ENCODE assay signal across 10 cellular contexts in the genomic region with DNA sequence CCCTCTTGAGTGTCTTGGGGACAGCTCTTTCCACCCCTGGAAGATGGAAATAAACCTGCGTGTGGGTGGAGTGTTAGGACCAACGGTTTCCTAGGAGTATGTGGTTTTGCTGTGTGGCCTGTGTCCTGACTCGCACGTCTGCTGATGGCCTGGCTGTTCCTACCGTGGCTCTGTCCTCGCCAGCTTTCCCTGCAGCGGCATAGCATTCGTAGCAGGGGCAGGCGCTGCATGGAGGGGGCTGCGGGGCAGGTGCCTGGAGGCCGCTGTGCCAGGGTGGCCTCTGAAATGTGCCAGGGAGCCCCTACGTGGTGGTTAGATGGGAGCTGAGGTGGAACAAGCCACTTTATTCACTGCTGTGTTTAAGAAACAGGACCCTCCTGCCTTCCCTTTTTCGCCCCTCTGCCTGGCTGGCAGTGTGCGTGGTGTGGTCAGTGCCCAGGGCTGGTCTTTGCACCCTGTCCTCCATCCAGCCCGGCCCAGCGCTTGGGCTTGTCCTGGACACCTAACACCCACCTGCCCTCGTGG. TPM values are rescaled to one million over a fixed set of nuclear protein-coding genes. Genes with fewer than 3 reads are reported as not detected.
DNase-seq lines count a peak whose midpoint lies in the region; ATAC-seq and TF ChIP-seq lines count a peak whose summit lies in the region.
"Had no signal": no experiment of that assay in that cellular context is flagged by ENCODE, and none has a peak within 500 bp of the region (broad histone marks: within the 10 kb centered on the region; RNA-seq: fewer than 3 reads in every experiment).

No MANE protein-coding gene starts in this region.

- H3K4me3 ChIP-seq in right cardiac atrium (ENCODE audit: low read length) (no peak overlapping the region), suprapubic skin (peak overlapping the region; percentile 40)

- no peak overlapping the region for H3K27ac ChIP-seq in right cardiac atrium (ENCODE audit: low read length)
- no peak overlapping the region for H3K27ac ChIP-seq in suprapubic skin

- intact Hi-C loops in right cardiac atrium (cut with DNase I): loop anchor here (5.0 to 10.0 kb wide), 3 partner anchors 55 to 85 kb away; no protein-coding TSS in a partner anchor

- 81% methylated on average over 17 of the region's 17 CpGs for WGBS in right cardiac atrium
- WGBS in suprapubic skin: 80% methylated on average over 3 of the region's 17 CpGs

- H3K4me1 ChIP-seq in right cardiac atrium (ENCODE audit: control insufficient read depth, insufficient read depth, low read length) (peaks cover 20% of the 10 kb centered on the region), suprapubic skin (peaks cover 93% of the 10 kb centered on the region)

- peaks cover 25% of the 10 kb centered on the region for H3K36me3 Mint-ChIP-seq in activated CD8-positive, alpha-beta memory T cell treated with anti-CD3 and anti-CD28 coated beads, Interleukin-2, amount 10 ng/mL, durations not matched to agents 7 days and 5 days
- H3K36me3 Mint-ChIP-seq in T-cell: peaks cover 10% of the 10 kb centered on the region

- peak overlapping the region; percentile 24 for H3K27ac Mint-ChIP-seq in activated CD8-positive, alpha-beta memory T cell treated with anti-CD3 and anti-CD28 coated beads, Interleukin-2, amount 10 ng/mL, durations not matched to agents 7 days and 5 days
- H3K27ac Mint-ChIP-seq in T-cell: peak overlapping the region; percentile 52 to 55

- peaks cover 20% of the 10 kb centered on the region for H3K36me3 ChIP-seq in suprapubic skin

- H3K9me3 Mint-ChIP-seq in activated CD8-positive, alpha-beta memory T cell treated with anti-CD3 and anti-CD28 coated beads, Interleukin-2, amount 10 ng/mL, durations not matched to agents 7 days and 5 days (ENCODE audit: low read depth): no peaks in the 10 kb centered on the region
- H3K9me3 Mint-ChIP-seq in T-cell: no peaks in the 10 kb centered on the region

- no peak for TF ChIP-seq EP300 in suprapubic skin (IDR thresholded peaks at IDR 0.05)

- TF ChIP-seq POLR2A in suprapubic skin (IDR thresholded peaks at IDR 0.05): no peak

- no peaks in the 10 kb centered on the region for H3K27me3 Mint-ChIP-seq in activated CD8-positive, alpha-beta memory T cell treated with anti-CD3 and anti-CD28 coated beads, Interleukin-2, amount 10 ng/mL, durations not matched to agents 7 days and 5 days
- H3K27me3 Mint-ChIP-seq in T-cell: no peaks in the 10 kb centered on the region
- H3K27me3 Mint-ChIP-seq: naive B cell had no signal

- H3K9me3 ChIP-seq in right cardiac atrium (ENCODE audit: control insufficient read depth, low read length) (no peaks in the 10 kb centered on the region), suprapubic skin (no peaks in the 10 kb centered on the region)

- no peak for TF ChIP-seq CTCF in suprapubic skin (IDR thresholded peaks at IDR 0.05)

- CTCF ChIA-PET in activated CD8-positive, alpha-beta memory T cell treated with anti-CD3 and anti-CD28 coated beads, Interleukin-2, amount 10 ng/mL, durations not matched to agents 7 days and 5 days (lab: Charles Lee): interaction anchor here (1.2 to 5.3 kb wide), 4 partner anchors 11 to 209 kb away, joined by 3 to 48 read pairs (median 6); a partner anchor contains a TSS
- CTCF ChIA-PET in T-cell (lab: Charles Lee): no interaction called here

- peaks cover 59% of the 10 kb centered on the region for H3K4me1 Mint-ChIP-seq in activated CD8-positive, alpha-beta memory T cell treated with anti-CD3 and anti-CD28 coated beads, Interleukin-2, amount 10 ng/mL, durations not matched to agents 7 days and 5 days
- H3K4me1 Mint-ChIP-seq in T-cell: peaks cover 40 to 67% (median 59%) of the 10 kb centered on the region in 3 donors

- POLR2A ChIA-PET in T-cell (lab: Charles Lee): no interaction called here

- H3K27me3 ChIP-seq in right cardiac atrium (ENCODE audit: control insufficient read depth, insufficient read depth): no peaks in the 10 kb centered on the region
- H3K27me3 ChIP-seq in suprapubic skin: no peaks in the 10 kb centered on the region

- ATAC-seq in activated CD8-positive, alpha-beta memory T cell treated with anti-CD3 and anti-CD28 coated beads, Interleukin-2, amount 10 ng/mL, durations not matched to agents 7 days and 5 days: no peak
- no peak for ATAC-seq in T-cell (replicated peaks in 1 of 4)
- no peak for ATAC-seq in right cardiac atrium
- ATAC-seq in HG02970 (IDR thresholded peaks at IDR 0.05; ENCODE audit: low FRiP score, unreplicated experiment): no peak

- H3K4me3 Mint-ChIP-seq in activated CD8-positive, alpha-beta memory T cell treated with anti-CD3 and anti-CD28 coated beads, Interleukin-2, amount 10 ng/mL, durations not matched to agents 7 days and 5 days: no peak overlapping the region
- H3K4me3 Mint-ChIP-seq in T-cell: peak overlapping the region in 2 of 3 donors; percentile 34 to 81

- DNase-seq in activated CD8-positive, alpha-beta memory T cell treated with anti-CD3 and anti-CD28 coated beads, Interleukin-2, amount 10 ng/mL, durations not matched to agents 7 days and 5 days: no peak
- DNase-seq in activated CD8-positive, alpha-beta memory T cell treated with anti-CD3 and anti-CD28 coated beads for 24 hours: no peak
- DNase-seq in T-cell: no peak
- peak in 2 of 3 donors; percentile 55 to 64 for DNase-seq in right cardiac atrium
- DNase-seq in suprapubic skin (ENCODE audit: low spot score in 2 of 2): peak in 1 of 2 donors; percentile 68
- DNase-seq in D341Med (ENCODE audit: low spot score): no peak
- DNase-seq in cerebellar cortex (ENCODE audit: low spot score): no peak
- DNase-seq: cortex of kidney, naive B cell had no signal

RNA-seq across cellular contexts. Expression of a gene that starts 10.6 kb away (rescaled TPM):
- 100 to 1,000 TPM; 119 to 148 TPM for total RNA-seq in activated CD8-positive, alpha-beta memory T cell treated with anti-CD3 and anti-CD28 coated beads, Interleukin-2, amount 10 ng/mL, durations not matched to agents 7 days and 5 days
- 10 to 100 TPM; 31.9 to 47.3 (median 40.9) TPM for total RNA-seq in T-cell
- 10 to 100 TPM; 13.6 to 23.7 (median 18.0) TPM for total RNA-seq in right cardiac atrium
- polyA plus RNA-seq in right cardiac atrium: 18.8 TPM
- 1 to 10 TPM; 3.6 to 7.6 (median 4.5) TPM for total RNA-seq in suprapubic skin

RNA-seq across cellular contexts. Expression of a gene that starts 26.8 kb away (rescaled TPM):
- 10 to 100 TPM; 70.2 to 73.9 TPM for total RNA-seq in activated CD8-positive, alpha-beta memory T cell treated with anti-CD3 and anti-CD28 coated beads, Interleukin-2, amount 10 ng/mL, durations not matched to agents 7 days and 5 days
- total RNA-seq in T-cell (100 to 1,000 TPM in 3 of 5 donors, 10 to 100 TPM in 2; 86.4 to 127 (median 103) TPM), right cardiac atrium (10 to 100 TPM; 14.8 to 17.3 (median 16.5) TPM), suprapubic skin (10 to 100 TPM; 16.1 to 29.8 (median 20.3) TPM)
- polyA plus RNA-seq in right cardiac atrium: 12.1 TPM

RNA-seq across cellular contexts. Expression of a gene that starts 34.0 kb away (rescaled TPM):
- 100 to 1,000 TPM; 120 to 139 TPM for total RNA-seq in activated CD8-positive, alpha-beta memory T cell treated with anti-CD3 and anti-CD28 coated beads, Interleukin-2, amount 10 ng/mL, durations not matched to agents 7 days and 5 days
- total RNA-seq in T-cell (100 to 1,000 TPM; 177 to 273 (median 194) TPM), right cardiac atrium (10 to 100 TPM; 68.8 to 81.7 (median 77.4) TPM), suprapubic skin (100 to 1,000 TPM in 1 of 4 donors, 10 to 100 TPM in 3; 52.3 to 142 (median 58.8) TPM)
- polyA plus RNA-seq in right cardiac atrium: 61.7 TPM

Comparison
In these comparisons a context has a peak if more than half of its experiments do, and no peak if none do; other contexts are left out.
1. DNase-seq: peak in right cardiac atrium (2 of 3); none in activated CD8-positive, alpha-beta memory T cell treated with anti-CD3 and anti-CD28 coated beads, Interleukin-2, amount 10 ng/mL, durations not matched to agents 7 days and 5 days (single experiment), activated CD8-positive, alpha-beta memory T cell treated with anti-CD3 and anti-CD28 coated beads for 24 hours (single experiment), T-cell (0 of 34), D341Med (single experiment) and cerebellar cortex (single experiment).